Comparison of ENCODE assay signal across 8 cellular contexts in the genomic region with DNA sequence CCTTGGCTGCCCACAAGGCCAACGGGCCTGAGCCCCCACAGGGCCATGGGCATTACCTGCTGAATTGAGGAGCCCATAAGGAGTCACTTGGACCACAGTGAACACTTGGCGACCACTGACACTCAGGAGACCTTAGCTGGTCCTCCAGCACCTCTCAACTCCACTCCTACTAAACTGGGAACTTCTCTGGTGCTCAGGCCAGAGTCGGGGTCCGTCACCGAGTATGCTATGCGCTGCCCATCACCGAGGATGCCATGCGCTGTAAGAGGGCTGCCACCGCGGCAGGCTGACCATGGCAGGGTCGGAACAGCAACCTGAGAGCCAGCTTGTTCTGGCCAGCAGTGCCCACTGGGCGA. TPM values are rescaled to one million over a fixed set of nuclear protein-coding genes. Genes with fewer than 3 reads are reported as not detected.
A peak's percentile ranks its signal among the peaks of the same experiment; 100 is the strongest.
DNase-seq lines count a peak whose midpoint lies in the region; TF ChIP-seq lines count a peak whose summit lies in the region.

No MANE protein-coding gene starts in this region.

- H3K4me3 Mint-ChIP-seq in activated naive CD4-positive, alpha-beta T cell treated with anti-CD3 and anti-CD28 coated beads for 36 hours = peak overlapping the region; percentile 88
- H3K4me3 Mint-ChIP-seq in type B pancreatic cell = peak overlapping the region; percentile 83

- H3K36me3 Mint-ChIP-seq in activated naive CD4-positive, alpha-beta T cell treated with anti-CD3 and anti-CD28 coated beads for 36 hours (ENCODE audit: low read depth) = peaks cover 22% of the 10 kb centered on the region
- peaks cover 15% of the 10 kb centered on the region for H3K36me3 Mint-ChIP-seq in type B pancreatic cell

- peaks cover 4% of the 10 kb centered on the region for H3K27me3 Mint-ChIP-seq in activated naive CD4-positive, alpha-beta T cell treated with anti-CD3 and anti-CD28 coated beads for 36 hours (ENCODE audit: low read depth)
- no peaks in the 10 kb centered on the region for H3K27me3 Mint-ChIP-seq in type B pancreatic cell

- intact Hi-C loops in activated naive CD4-positive, alpha-beta T cell treated with anti-CD3 and anti-CD28 coated beads for 36 hours (cut with micrococcal nuclease) = loop anchor here (1.0 to 2.0 kb wide), 4 partner anchors 17 to 269 kb away; partner anchors contain the start of genes CANX, HNRNPH1 and RUFY1

- no peak for DNase-seq in activated naive CD4-positive, alpha-beta T cell treated with anti-CD3 and anti-CD28 coated beads for 36 hours
- DNase-seq in activated naive CD4-positive, alpha-beta T cell treated with anti-CD3 and anti-CD28 coated beads, Interleukin-2, amount 50 U/mL, for 16 hours = no peak
- DNase-seq in astrocyte of the cerebellum (ENCODE audit: low read depth) = no peak
- DNase-seq in medulla oblongata (ENCODE audit: extremely low spot score) = peak; percentile 32
- DNase-seq in type B pancreatic cell (ENCODE audit: extremely low spot score, unreplicated experiment) = no peak
- no peak for DNase-seq in AG08395 (ENCODE audit: low spot score)
- DNase-seq in NCI-H2227 (lab: John Stamatoyannopoulos, UW; ENCODE audit: unreplicated experiment) = no peak
- DNase-seq in stimulated activated CD4-positive, alpha-beta T cell treated with anti-CD3 and anti-CD28 coated beads, Interleukin-2, amount 100 ng/mL, for 24 hours = no peak

- peaks cover 47% of the 10 kb centered on the region for H3K4me1 Mint-ChIP-seq in activated naive CD4-positive, alpha-beta T cell treated with anti-CD3 and anti-CD28 coated beads for 36 hours (ENCODE audit: low read depth)
- H3K4me1 Mint-ChIP-seq in type B pancreatic cell (ENCODE audit: unreplicated experiment) = peaks cover 32% of the 10 kb centered on the region

- H3K9me3 Mint-ChIP-seq in activated naive CD4-positive, alpha-beta T cell treated with anti-CD3 and anti-CD28 coated beads for 36 hours = no peaks in the 10 kb centered on the region
- no peaks in the 10 kb centered on the region for H3K9me3 Mint-ChIP-seq in type B pancreatic cell

- H3K27ac Mint-ChIP-seq in activated naive CD4-positive, alpha-beta T cell treated with anti-CD3 and anti-CD28 coated beads for 36 hours = peak overlapping the region; percentile 82
- peak overlapping the region; percentile 94 for H3K27ac Mint-ChIP-seq in type B pancreatic cell

- CTCF ChIA-PET in activated naive CD4-positive, alpha-beta T cell treated with anti-CD3 and anti-CD28 coated beads for 36 hours (lab: Charles Lee) = interaction anchor here (0.6 to 1.5 kb wide), 4 partner anchors 16 to 1378 kb away, joined by 3 to 7 read pairs (median 3); no protein-coding TSS in a partner anchor

- in situ Hi-C loops in astrocyte of the cerebellum (cut with HindIII; ENCODE audit: low sequenced_read_pairs) = no loop called here

- H3K4me3 ChIP-seq in astrocyte of the cerebellum (ENCODE audit: low read depth, low read length) = peak overlapping the region; percentile 96

- no peak for TF ChIP-seq CTCF in astrocyte of the cerebellum (IDR thresholded peaks at IDR 0.05; ENCODE audit: low read depth, low read length, missing control alignments)
- TF ChIP-seq CTCF in type B pancreatic cell (conservative IDR thresholded peaks at IDR 0.05) = no peak

RNA-seq across cellular contexts. Expression of gene SQSTM1, which starts 0.6 kb away (rescaled TPM):
- 100 to 1,000 TPM; 109 to 114 TPM for total RNA-seq in activated naive CD4-positive, alpha-beta T cell treated with anti-CD3 and anti-CD28 coated beads for 36 hours
- total RNA-seq in type B pancreatic cell (ENCODE audit: low replicate concordance) = 133 and 191 TPM in 2 replicates

RNA-seq across cellular contexts. Expression of gene MGAT4B, which starts 13.4 kb away (rescaled TPM):
- total RNA-seq in activated naive CD4-positive, alpha-beta T cell treated with anti-CD3 and anti-CD28 coated beads for 36 hours = 10 to 100 TPM; 57.7 to 59.9 TPM
- 169 and 211 TPM in 2 replicates for total RNA-seq in type B pancreatic cell (ENCODE audit: low replicate concordance)

RNA-seq across cellular contexts. Expression of gene LTC4S, which starts 26.3 kb away (rescaled TPM):
- under 1 TPM in 1 of 2 experiments, not detected in 1; 0.79 TPM for total RNA-seq in activated naive CD4-positive, alpha-beta T cell treated with anti-CD3 and anti-CD28 coated beads for 36 hours
- total RNA-seq in type B pancreatic cell (ENCODE audit: low replicate concordance) = 4.0 and 6.5 TPM in 2 replicates

RNA-seq across cellular contexts. Expression of gene MRNIP, which starts 38.5 kb away (rescaled TPM):
- 10 to 100 TPM; 16.2 to 16.3 TPM for total RNA-seq in activated naive CD4-positive, alpha-beta T cell treated with anti-CD3 and anti-CD28 coated beads for 36 hours
- total RNA-seq in type B pancreatic cell (ENCODE audit: low replicate concordance) = 31.1 and 47.6 TPM in 2 replicates
